1 cellular context compared by ENCODE assay signal in genomic region chr17:60135160-60135950, GRCh38.
A peak's percentile ranks its signal among the peaks of the same experiment; 100 is the strongest.
TF ChIP-seq lines count a peak whose summit lies in the region.

No MANE protein-coding gene starts in this region.

TF ChIP-seq in HepG2, 621 proteins besides CTCF, POLR2A, EP300 and RAD21 (continued from another document and continues in another):
- peak; percentile 90 for TF ChIP-seq ZSCAN31 (CRISPR knock-in tag; IDR thresholded peaks at IDR 0.05; ENCODE audit: low read depth)
- peak; percentile 90; the same call in 1 of the 2 replicates for TF ChIP-seq NFE2L1 (CRISPR knock-in tag; IDR thresholded peaks at IDR 0.05; ENCODE audit: borderline replicate concordance)
- peak; percentile 77 for TF ChIP-seq PHF20 (CRISPR knock-in tag; IDR thresholded peaks at IDR 0.05)
- TF ChIP-seq, protein P1, sequence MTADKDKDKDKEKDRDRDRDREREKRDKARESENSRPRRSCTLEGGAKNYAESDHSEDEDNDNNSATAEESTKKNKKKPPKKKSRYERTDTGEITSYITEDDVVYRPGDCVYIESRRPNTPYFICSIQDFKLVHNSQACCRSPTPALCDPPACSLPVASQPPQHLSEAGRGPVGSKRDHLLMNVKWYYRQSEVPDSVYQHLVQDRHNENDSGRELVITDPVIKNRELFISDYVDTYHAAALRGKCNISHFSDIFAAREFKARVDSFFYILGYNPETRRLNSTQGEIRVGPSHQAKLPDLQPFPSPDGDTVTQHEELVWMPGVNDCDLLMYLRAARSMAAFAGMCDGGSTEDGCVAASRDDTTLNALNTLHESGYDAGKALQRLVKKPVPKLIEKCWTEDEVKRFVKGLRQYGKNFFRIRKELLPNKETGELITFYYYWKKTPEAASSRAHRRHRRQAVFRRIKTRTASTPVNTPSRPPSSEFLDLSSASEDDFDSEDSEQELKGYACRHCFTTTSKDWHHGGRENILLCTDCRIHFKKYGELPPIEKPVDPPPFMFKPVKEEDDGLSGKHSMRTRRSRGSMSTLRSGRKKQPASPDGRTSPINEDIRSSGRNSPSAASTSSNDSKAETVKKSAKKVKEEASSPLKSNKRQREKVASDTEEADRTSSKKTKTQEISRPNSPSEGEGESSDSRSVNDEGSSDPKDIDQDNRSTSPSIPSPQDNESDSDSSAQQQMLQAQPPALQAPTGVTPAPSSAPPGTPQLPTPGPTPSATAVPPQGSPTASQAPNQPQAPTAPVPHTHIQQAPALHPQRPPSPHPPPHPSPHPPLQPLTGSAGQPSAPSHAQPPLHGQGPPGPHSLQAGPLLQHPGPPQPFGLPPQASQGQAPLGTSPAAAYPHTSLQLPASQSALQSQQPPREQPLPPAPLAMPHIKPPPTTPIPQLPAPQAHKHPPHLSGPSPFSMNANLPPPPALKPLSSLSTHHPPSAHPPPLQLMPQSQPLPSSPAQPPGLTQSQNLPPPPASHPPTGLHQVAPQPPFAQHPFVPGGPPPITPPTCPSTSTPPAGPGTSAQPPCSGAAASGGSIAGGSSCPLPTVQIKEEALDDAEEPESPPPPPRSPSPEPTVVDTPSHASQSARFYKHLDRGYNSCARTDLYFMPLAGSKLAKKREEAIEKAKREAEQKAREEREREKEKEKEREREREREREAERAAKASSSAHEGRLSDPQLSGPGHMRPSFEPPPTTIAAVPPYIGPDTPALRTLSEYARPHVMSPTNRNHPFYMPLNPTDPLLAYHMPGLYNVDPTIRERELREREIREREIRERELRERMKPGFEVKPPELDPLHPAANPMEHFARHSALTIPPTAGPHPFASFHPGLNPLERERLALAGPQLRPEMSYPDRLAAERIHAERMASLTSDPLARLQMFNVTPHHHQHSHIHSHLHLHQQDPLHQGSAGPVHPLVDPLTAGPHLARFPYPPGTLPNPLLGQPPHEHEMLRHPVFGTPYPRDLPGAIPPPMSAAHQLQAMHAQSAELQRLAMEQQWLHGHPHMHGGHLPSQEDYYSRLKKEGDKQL (CRISPR knock-in tag; IDR thresholded peaks at IDR 0.05; ENCODE audit: low read depth): no peak
- TF ChIP-seq RNF2 (conservative IDR thresholded peaks at IDR 0.05; ENCODE audit: low read depth): peak; percentile 91
- TF ChIP-seq NFYB (CRISPR knock-in tag; IDR thresholded peaks at IDR 0.05): peak; percentile 88
- TF ChIP-seq, protein P2, sequence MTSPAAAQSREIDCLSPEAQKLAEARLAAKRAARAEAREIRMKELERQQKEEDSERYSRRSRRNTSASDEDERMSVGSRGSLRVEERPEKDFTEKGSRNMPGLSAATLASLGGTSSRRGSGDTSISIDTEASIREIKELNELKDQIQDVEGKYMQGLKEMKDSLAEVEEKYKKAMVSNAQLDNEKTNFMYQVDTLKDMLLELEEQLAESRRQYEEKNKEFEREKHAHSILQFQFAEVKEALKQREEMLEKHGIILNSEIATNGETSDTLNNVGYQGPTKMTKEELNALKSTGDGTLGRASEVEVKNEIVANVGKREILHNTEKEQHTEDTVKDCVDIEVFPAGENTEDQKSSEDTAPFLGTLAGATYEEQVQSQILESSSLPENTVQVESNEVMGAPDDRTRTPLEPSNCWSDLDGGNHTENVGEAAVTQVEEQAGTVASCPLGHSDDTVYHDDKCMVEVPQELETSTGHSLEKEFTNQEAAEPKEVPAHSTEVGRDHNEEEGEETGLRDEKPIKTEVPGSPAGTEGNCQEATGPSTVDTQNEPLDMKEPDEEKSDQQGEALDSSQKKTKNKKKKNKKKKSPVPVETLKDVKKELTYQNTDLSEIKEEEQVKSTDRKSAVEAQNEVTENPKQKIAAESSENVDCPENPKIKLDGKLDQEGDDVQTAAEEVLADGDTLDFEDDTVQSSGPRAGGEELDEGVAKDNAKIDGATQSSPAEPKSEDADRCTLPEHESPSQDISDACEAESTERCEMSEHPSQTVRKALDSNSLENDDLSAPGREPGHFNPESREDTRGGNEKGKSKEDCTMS (CRISPR knock-in tag; conservative IDR thresholded peaks at IDR 0.05): no peak
- TF ChIP-seq ZNF747 (CRISPR knock-in tag; IDR thresholded peaks at IDR 0.05; ENCODE audit: borderline replicate concordance): peak; percentile 71; the same call in 1 of the 2 replicates
- TF ChIP-seq XRCC5 (optimal IDR thresholded peaks at IDR 0.05; ENCODE audit: low read length): peak; percentile 96
- peak; percentile 49; the same call in 1 of the 2 replicates for TF ChIP-seq ZNF629 (CRISPR knock-in tag; conservative IDR thresholded peaks at IDR 0.05)
- no peak for TF ChIP-seq MATR3 (CRISPR knock-in tag; IDR thresholded peaks at IDR 0.05)
- 0 out of 2 replicates have a peak, but pooled peaks have one; percentile 36 for TF ChIP-seq ZNF484 (CRISPR knock-in tag; IDR thresholded peaks at IDR 0.05; ENCODE audit: borderline replicate concordance, low read depth)
- no peak for TF ChIP-seq RFX3 (CRISPR knock-in tag; IDR thresholded peaks at IDR 0.05)
- no peak for TF ChIP-seq ATF6 (CRISPR knock-in tag; conservative IDR thresholded peaks at IDR 0.05)
- TF ChIP-seq ZKSCAN8 (CRISPR knock-in tag; IDR thresholded peaks at IDR 0.05; ENCODE audit: borderline replicate concordance): 0 out of 2 replicates have a peak, but pooled peaks have one; percentile 35
- no peak for TF ChIP-seq SRSF1 (optimal IDR thresholded peaks at IDR 0.05; ENCODE audit: low read depth, low read length)
- no peak for TF ChIP-seq ZBTB1 (CRISPR knock-in tag; IDR thresholded peaks at IDR 0.05; ENCODE audit: borderline replicate concordance)
- peak; percentile 52 for TF ChIP-seq ZSCAN25 (CRISPR knock-in tag; IDR thresholded peaks at IDR 0.05)
- TF ChIP-seq ZBTB7A (CRISPR knock-in tag; IDR thresholded peaks at IDR 0.05): 0 out of 2 replicates have a peak, but pooled peaks have one; percentile 53
- peak; percentile 91 for TF ChIP-seq MTF1 (CRISPR knock-in tag; IDR thresholded peaks at IDR 0.05)
- TF ChIP-seq HES4 (CRISPR knock-in tag; IDR thresholded peaks at IDR 0.05; ENCODE audit: borderline replicate concordance): 0 out of 2 replicates have a peak, but pooled peaks have one; percentile 72
- TF ChIP-seq, protein P3, sequence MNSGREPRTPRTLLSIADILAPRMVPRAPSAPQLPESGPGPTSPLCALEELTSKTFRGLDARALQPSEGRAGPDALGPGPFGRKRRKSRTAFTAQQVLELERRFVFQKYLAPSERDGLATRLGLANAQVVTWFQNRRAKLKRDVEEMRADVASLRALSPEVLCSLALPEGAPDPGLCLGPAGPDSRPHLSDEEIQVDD (CRISPR knock-in tag; IDR thresholded peaks at IDR 0.05; ENCODE audit: borderline replicate concordance): peak; percentile 62; the same call in 1 of the 2 replicates
- TF ChIP-seq, protein P4, sequence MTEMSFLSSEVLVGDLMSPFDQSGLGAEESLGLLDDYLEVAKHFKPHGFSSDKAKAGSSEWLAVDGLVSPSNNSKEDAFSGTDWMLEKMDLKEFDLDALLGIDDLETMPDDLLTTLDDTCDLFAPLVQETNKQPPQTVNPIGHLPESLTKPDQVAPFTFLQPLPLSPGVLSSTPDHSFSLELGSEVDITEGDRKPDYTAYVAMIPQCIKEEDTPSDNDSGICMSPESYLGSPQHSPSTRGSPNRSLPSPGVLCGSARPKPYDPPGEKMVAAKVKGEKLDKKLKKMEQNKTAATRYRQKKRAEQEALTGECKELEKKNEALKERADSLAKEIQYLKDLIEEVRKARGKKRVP (CRISPR knock-in tag; IDR thresholded peaks at IDR 0.05): 0 out of 4 replicates have a peak, but pooled peaks of 1 of the 2 experiments have one; percentile 60
- no peak for TF ChIP-seq ATF1 (CRISPR knock-in tag; IDR thresholded peaks at IDR 0.05)
- no peak for TF ChIP-seq SMAD1 (CRISPR knock-in tag; IDR thresholded peaks at IDR 0.05; ENCODE audit: borderline replicate concordance, low read depth)
- TF ChIP-seq ZNF432 (CRISPR knock-in tag; IDR thresholded peaks at IDR 0.05; ENCODE audit: borderline replicate concordance): no peak
- TF ChIP-seq, protein P5, sequence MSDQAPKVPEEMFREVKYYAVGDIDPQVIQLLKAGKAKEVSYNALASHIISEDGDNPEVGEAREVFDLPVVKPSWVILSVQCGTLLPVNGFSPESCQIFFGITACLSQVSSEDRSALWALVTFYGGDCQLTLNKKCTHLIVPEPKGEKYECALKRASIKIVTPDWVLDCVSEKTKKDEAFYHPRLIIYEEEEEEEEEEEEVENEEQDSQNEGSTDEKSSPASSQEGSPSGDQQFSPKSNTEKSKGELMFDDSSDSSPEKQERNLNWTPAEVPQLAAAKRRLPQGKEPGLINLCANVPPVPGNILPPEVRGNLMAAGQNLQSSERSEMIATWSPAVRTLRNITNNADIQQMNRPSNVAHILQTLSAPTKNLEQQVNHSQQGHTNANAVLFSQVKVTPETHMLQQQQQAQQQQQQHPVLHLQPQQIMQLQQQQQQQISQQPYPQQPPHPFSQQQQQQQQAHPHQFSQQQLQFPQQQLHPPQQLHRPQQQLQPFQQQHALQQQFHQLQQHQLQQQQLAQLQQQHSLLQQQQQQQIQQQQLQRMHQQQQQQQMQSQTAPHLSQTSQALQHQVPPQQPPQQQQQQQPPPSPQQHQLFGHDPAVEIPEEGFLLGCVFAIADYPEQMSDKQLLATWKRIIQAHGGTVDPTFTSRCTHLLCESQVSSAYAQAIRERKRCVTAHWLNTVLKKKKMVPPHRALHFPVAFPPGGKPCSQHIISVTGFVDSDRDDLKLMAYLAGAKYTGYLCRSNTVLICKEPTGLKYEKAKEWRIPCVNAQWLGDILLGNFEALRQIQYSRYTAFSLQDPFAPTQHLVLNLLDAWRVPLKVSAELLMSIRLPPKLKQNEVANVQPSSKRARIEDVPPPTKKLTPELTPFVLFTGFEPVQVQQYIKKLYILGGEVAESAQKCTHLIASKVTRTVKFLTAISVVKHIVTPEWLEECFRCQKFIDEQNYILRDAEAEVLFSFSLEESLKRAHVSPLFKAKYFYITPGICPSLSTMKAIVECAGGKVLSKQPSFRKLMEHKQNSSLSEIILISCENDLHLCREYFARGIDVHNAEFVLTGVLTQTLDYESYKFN (CRISPR knock-in tag; conservative IDR thresholded peaks at IDR 0.05): no peak
- TF ChIP-seq NR1H2 (CRISPR knock-in tag; IDR thresholded peaks at IDR 0.05; ENCODE audit: borderline replicate concordance, low read depth): no peak
- no peak for TF ChIP-seq ZNF75D (CRISPR knock-in tag; IDR thresholded peaks at IDR 0.05; ENCODE audit: borderline replicate concordance)
- no peak for TF ChIP-seq FOXA1 (IDR thresholded peaks at IDR 0.05)
- TF ChIP-seq FOXA1 (CRISPR knock-in tag; IDR thresholded peaks at IDR 0.05): no peak
- peak; percentile 93 for TF ChIP-seq ZNF704 (CRISPR knock-in tag; IDR thresholded peaks at IDR 0.05; ENCODE audit: borderline replicate concordance)
- no peak for TF ChIP-seq NFE2 (CRISPR knock-in tag; IDR thresholded peaks at IDR 0.05)
- peak; percentile 61; the same call in 1 of the 2 replicates for TF ChIP-seq NFATC3 (CRISPR knock-in tag; IDR thresholded peaks at IDR 0.05)
- TF ChIP-seq SAFB2 (CRISPR knock-in tag; IDR thresholded peaks at IDR 0.05; ENCODE audit: borderline replicate concordance, low read depth): no peak
- TF ChIP-seq ZFAT (CRISPR knock-in tag; conservative IDR thresholded peaks at IDR 0.05): 0 out of 2 replicates have a peak, but pooled peaks have one; percentile 74
- TF ChIP-seq NFIC (IDR thresholded peaks at IDR 0.05; ENCODE audit: low read length): no peak
- peak; percentile 58; the same call in 1 of the 2 replicates for TF ChIP-seq ZNF512 (CRISPR knock-in tag; IDR thresholded peaks at IDR 0.05)
